16 cellular contexts compared by ENCODE assay signal in the genomic region with DNA sequence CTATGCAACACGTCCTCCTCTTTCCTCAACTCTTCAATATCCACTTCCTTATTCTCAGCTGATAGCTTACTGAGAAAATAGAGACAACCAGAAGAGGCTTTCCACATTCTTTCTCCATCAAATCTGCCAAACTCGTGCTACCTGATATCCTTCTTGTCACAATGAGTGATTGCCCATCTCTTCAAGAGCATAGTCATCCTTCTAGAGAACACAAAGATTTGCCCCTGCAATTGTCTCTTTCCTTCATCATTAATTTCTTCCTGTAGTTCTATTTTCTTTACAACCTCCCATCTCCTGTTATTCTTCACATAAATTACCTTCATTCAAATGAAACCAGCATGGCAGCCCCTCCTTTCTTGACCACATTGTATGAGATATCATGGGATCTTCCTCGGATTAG.
DNase-seq lines count a peak whose midpoint lies in the region; ATAC-seq and TF ChIP-seq lines count a peak whose summit lies in the region.
"Had no signal": no experiment of that assay in that cellular context is flagged by ENCODE, and none has a peak within 500 bp of the region (broad histone marks: within the 10 kb centered on the region; RNA-seq: fewer than 3 reads in every experiment).

No MANE protein-coding gene starts in this region.

- no peaks in the 10 kb centered on the region for H3K36me3 ChIP-seq in PC-9 (ENCODE audit: low read depth)
- H3K36me3 ChIP-seq: BLaER1 had no signal

- DNase-seq in NCI-H510A treated with DMSO at 0.1 percent for 48 hours (lab: John Stamatoyannopoulos, UW) = peak; percentile 16
- no peak for DNase-seq in NCI-H510A (lab: John Stamatoyannopoulos, UW)
- DNase-seq in MV-4-11 (lab: John Stamatoyannopoulos, UW) = peak; percentile 22
- no peak for DNase-seq in PC-9
- DNase-seq in left kidney (ENCODE audit: low read depth, low spot score) = peak; percentile 92
- DNase-seq in hepatic stellate cell (ENCODE audit: low spot score) = no peak
- no peak for DNase-seq in AML-193 (lab: John Stamatoyannopoulos, UW)
- no peak for DNase-seq in left cardiac atrium
- DNase-seq: CD4-positive, alpha-beta memory T cell; DMS153; DND-41; EL; GM23248; HCEC 1CT had no signal

- H3K79me2 ChIP-seq in PC-9 (ENCODE audit: low read depth) = no peaks in the 10 kb centered on the region

- POLR2A ChIA-PET in PC-9 (lab: Charles Lee; ENCODE audit: unreplicated experiment) = no interaction called here

- H3K4me3 ChIP-seq in PC-9 = no peak overlapping the region
- H3K4me3 ChIP-seq: BLaER1, GM12878, GM23248 had no signal

- intact Hi-C loops in PC-9 (cut with micrococcal nuclease; ENCODE audit: unreplicated experiment) = no loop called here
- intact Hi-C loops in left cardiac atrium (cut with DNase I) = no loop called here

- no TSS peak for BruUV-seq in PC-9 (replicated peaks; lab: Mats Ljungman, UMichigan)

- no peaks in the 10 kb centered on the region for H3F3A ChIP-seq in PC-9 (ENCODE audit: insufficient read depth, low read depth)

- H3K27me3 ChIP-seq in PC-9 (ENCODE audit: insufficient read depth, low read depth) = no peaks in the 10 kb centered on the region
- H3K27me3 ChIP-seq: BLaER1 had no signal

- H2AFZ ChIP-seq in PC-9 = peak overlapping the region; percentile 59; the same call in 1 of the 2 replicates
- H2AFZ ChIP-seq: GM23248 had no signal

- no peak for TF ChIP-seq CTCF in PC-9 (conservative IDR thresholded peaks at IDR 0.05)

- CTCF ChIA-PET in PC-9 (lab: Charles Lee) = no interaction called here

- ATAC-seq in left cardiac atrium = no peak
- ATAC-seq: GM12878 had no signal

- no peaks in the 10 kb centered on the region for H3K9me2 ChIP-seq in PC-9 (ENCODE audit: insufficient read depth)

- no peaks in the 10 kb centered on the region for H3K4me1 ChIP-seq in PC-9 (replicated peaks; ENCODE audit: insufficient read depth)

- H4K20me1 ChIP-seq in PC-9 (ENCODE audit: insufficient read depth) = no peaks in the 10 kb centered on the region
- H4K20me1 ChIP-seq: BLaER1 had no signal

- no peak overlapping the region for H3K27ac ChIP-seq in PC-9
- H3K27ac ChIP-seq: BLaER1, GM23248 had no signal

- H3K9me3 ChIP-seq in PC-9 (ENCODE audit: insufficient read depth, low read depth) = no peaks in the 10 kb centered on the region
- H3K9me3 ChIP-seq: BLaER1 had no signal

- no peak overlapping the region for H3K4me2 ChIP-seq in PC-9
- H3K4me2 ChIP-seq: BLaER1 had no signal

Comparison
In these comparisons a context has a peak if more than half of its experiments do, and no peak if none do; other contexts are left out.
1. DNase-seq: peak in NCI-H510A treated with DMSO at 0.1 percent for 48 hours (single experiment), MV-4-11 (single experiment) and left kidney (single experiment); none in NCI-H510A (single experiment), PC-9 (0 of 2), hepatic stellate cell (single experiment), AML-193 (0 of 2) and left cardiac atrium (single experiment).